34 cellular contexts compared by ENCODE assay signal in the genomic region with DNA sequence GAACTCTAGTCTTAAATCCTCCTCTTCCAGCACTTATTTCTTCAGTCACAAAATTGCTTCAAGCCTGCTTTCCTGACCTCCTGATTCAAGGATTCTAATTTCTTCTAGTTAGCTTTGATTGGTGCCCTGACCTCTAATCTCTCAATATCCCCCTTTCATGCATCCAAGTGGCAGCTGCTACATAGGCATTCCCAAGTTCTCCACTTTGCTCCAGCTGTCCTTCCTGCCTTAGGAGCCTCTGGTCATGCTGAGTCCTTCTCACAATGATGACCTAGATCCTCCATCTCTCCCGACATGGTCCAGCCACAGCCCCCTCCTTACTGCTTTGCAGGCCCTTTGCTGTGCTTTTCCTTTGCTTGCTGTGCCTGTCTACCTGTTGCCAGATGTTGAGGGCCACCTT.
"Had no signal": no experiment of that assay in that cellular context is flagged by ENCODE, and none has a peak within 500 bp of the region (broad histone marks: within the 10 kb centered on the region; RNA-seq: fewer than 3 reads in every experiment).

No MANE protein-coding gene starts in this region.

- DNase-seq: activated B cell treated with CpG ODN at 0.5 μM for 24 hours; activated CD4-positive, alpha-beta memory T cell treated with anti-CD3 and anti-CD28 coated beads for 36 hours; activated CD4-positive, alpha-beta T cell treated with anti-CD3 and anti-CD28 coated beads for 4 hours; activated CD4-positive, alpha-beta T cell treated with anti-CD3 and anti-CD28 coated beads, Interleukin-2, amount 50 U/mL, for 1 hour; activated CD4-positive, CD25-positive, alpha-beta regulatory T cell treated with anti-CD3 and anti-CD28 coated beads, Interleukin-2, amount 50 U/mL, for 72 hours; activated CD8-positive, alpha-beta memory T cell treated with anti-CD3 and anti-CD28 coated beads, Interleukin-2, amount 50 U/mL, for 4 hours; activated gamma-delta T cell treated with Interleukin-2 at 50 U/mL for 16 hours; activated naive CD4-positive, alpha-beta T cell treated with anti-CD3 and anti-CD28 coated beads for 36 hours; activated T-cell treated with anti-CD3 and anti-CD28 coated beads for 4 hours; activated T-cell treated with anti-CD3 and anti-CD28 coated beads, Interleukin-2, amount 50 U/mL, for 4 hours; adrenal gland; body of pancreas; Kasumi-1; KG1; MG63; NCI-H1048; NCI-H1105 treated with DMSO at 0.1 percent for 48 hours; NCI-H1436; NCI-H1694 treated with DMSO at 0.1 percent for 48 hours; NCI-H2029; NCI-H510A; NCI-H69; NK-92 treated with Interleukin-12 subunit alpha and Interleukin-12 subunit beta, amount 100 ng/mL, for 24 hours; PC-3; Peyer's patch; RPMI8226; SHP77 treated with DMSO at 0.1 percent for 48 hours; T-cell; T-helper 2 cell; T1000 had no signal

- H3K4me1 ChIP-seq: adrenal gland, body of pancreas, breast epithelium, Peyer's patch had no signal

- H3K36me3 Mint-ChIP-seq: activated CD4-positive, alpha-beta memory T cell treated with anti-CD3 and anti-CD28 coated beads for 36 hours; activated naive CD4-positive, alpha-beta T cell treated with anti-CD3 and anti-CD28 coated beads, Interleukin-2, amount 50 U/mL, for 72 hours; T-cell had no signal

- H3K4me1 Mint-ChIP-seq: activated B cell treated with CpG ODN at 0.5 μM for 24 hours, T-cell had no signal

- H3K27ac ChIP-seq: adrenal gland, body of pancreas, breast epithelium, Peyer's patch had no signal

- H3K27ac Mint-ChIP-seq: activated B cell treated with CpG ODN at 0.5 μM for 24 hours; activated CD4-positive, alpha-beta memory T cell treated with anti-CD3 and anti-CD28 coated beads for 36 hours; activated naive CD4-positive, alpha-beta T cell treated with anti-CD3 and anti-CD28 coated beads for 36 hours; activated naive CD4-positive, alpha-beta T cell treated with anti-CD3 and anti-CD28 coated beads, Interleukin-2, amount 50 U/mL, for 72 hours; activated T-helper 1 cell treated with anti-CD3 and anti-CD28 coated beads, Interleukin-12 subunit alpha, Interleukin-12 subunit beta, Interleukin-2, Interleukin-4 antibody, amounts not matched to agents 30 ng/mL and 10 ng/mL and 1 ng/mL, durations not matched to agents 14 hours and 24 hours and 36 hours; T-cell had no signal

- H3K9me3 Mint-ChIP-seq: activated B cell treated with CpG ODN at 0.5 μM for 24 hours; activated CD4-positive, alpha-beta memory T cell treated with anti-CD3 and anti-CD28 coated beads for 36 hours; activated naive CD4-positive, alpha-beta T cell treated with anti-CD3 and anti-CD28 coated beads for 36 hours; activated naive CD4-positive, alpha-beta T cell treated with anti-CD3 and anti-CD28 coated beads, Interleukin-2, amount 50 U/mL, for 72 hours; activated T-cell treated with anti-CD3 and anti-CD28 coated beads, Interleukin-2, amount 50 U/mL, for 4 hours; activated T-helper 1 cell treated with anti-CD3 and anti-CD28 coated beads, Interleukin-12 subunit alpha, Interleukin-12 subunit beta, Interleukin-2, Interleukin-4 antibody, amounts not matched to agents 30 ng/mL and 10 ng/mL and 1 ng/mL, durations not matched to agents 14 hours and 24 hours and 36 hours; T-cell had no signal

- H3K9me3 ChIP-seq: adrenal gland, body of pancreas, breast epithelium, MG63, Peyer's patch had no signal

- H3K27me3 ChIP-seq: adrenal gland, body of pancreas, breast epithelium, MG63, Peyer's patch had no signal

- H3K36me3 ChIP-seq: adrenal gland, breast epithelium, MG63, Peyer's patch had no signal

- H3K4me3 Mint-ChIP-seq: activated B cell treated with CpG ODN at 0.5 μM for 24 hours; activated CD4-positive, alpha-beta memory T cell treated with anti-CD3 and anti-CD28 coated beads for 36 hours; activated naive CD4-positive, alpha-beta T cell treated with anti-CD3 and anti-CD28 coated beads for 36 hours; activated T-cell treated with anti-CD3 and anti-CD28 coated beads, Interleukin-2, amount 50 U/mL, for 4 hours; activated T-helper 1 cell treated with anti-CD3 and anti-CD28 coated beads, Interleukin-12 subunit alpha, Interleukin-12 subunit beta, Interleukin-2, Interleukin-4 antibody, amounts not matched to agents 30 ng/mL and 10 ng/mL and 1 ng/mL, durations not matched to agents 14 hours and 24 hours and 36 hours; T-cell had no signal

- ATAC-seq: activated naive CD4-positive, alpha-beta T cell treated with anti-CD3 and anti-CD28 coated beads, Interleukin-2, amount 50 U/mL, for 72 hours; activated T-cell treated with anti-CD3 and anti-CD28 coated beads, Interleukin-2, amount 50 U/mL, for 4 hours; body of pancreas; PC-3; SK-N-SH treated with all-trans-retinoic acid at 6 μM for 48 hours; T-cell had no signal

- H3K4me3 ChIP-seq: adrenal gland, body of pancreas, breast epithelium, MG63, Peyer's patch had no signal

- H3K27me3 Mint-ChIP-seq: activated B cell treated with CpG ODN at 0.5 μM for 24 hours had no signal
